ENCODE assay signal across 8 cellular contexts in the genomic region with DNA sequence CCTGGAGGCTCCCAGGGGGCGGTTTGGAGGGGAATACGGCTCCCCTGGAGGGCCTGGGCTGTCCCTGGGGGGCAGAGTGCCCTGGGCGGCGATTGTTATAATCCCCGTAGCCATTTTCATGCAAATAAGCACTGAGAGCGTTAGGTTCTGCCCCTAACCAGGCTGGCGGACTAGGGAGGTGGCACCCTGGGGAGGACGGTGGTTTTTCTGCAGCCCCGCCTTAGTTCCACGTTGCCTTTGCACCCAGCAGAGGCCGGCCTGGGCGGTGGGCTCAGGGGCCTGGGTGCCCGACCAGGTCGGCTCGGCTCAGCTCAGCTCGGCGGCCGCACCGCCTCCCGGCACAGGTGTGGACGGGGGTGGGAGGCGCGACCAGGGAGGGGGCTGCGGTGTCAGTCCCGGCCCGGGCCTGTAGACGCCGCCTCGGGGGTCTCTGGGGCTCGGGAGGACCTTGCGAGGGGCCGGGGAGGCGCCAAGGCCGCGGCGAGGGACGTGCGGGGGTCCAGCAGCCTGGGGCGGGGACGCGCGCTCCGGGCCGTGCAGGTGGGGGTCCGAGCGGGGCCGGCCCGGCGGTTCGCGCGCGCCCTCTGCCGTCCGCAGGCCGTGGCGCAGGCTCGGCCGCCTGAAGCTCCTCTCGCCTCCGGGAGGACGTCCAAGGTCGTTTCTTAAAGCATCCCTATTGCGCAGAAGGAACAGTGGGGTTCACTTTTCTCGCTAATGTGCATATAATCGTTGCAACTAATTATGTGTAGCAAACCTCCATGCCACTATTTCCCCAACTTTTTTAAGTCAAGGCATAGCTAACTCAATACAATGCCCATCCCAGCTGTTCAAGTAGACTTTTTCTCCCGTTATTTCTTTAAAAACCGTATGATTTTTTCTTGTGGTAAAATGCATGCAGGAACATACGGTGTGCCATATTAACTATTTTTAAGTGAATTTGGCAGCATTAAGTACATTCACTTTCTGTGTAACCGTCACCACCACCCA. TPM values are rescaled to one million over a fixed set of nuclear protein-coding genes. Genes with fewer than 3 reads are reported as not detected.
DNase-seq lines count a peak whose midpoint lies in the region; TF ChIP-seq lines count a peak whose summit lies in the region.

No MANE protein-coding gene starts in this region.

- H3K9me3 Mint-ChIP-seq in Calu3 (ENCODE audit: low read depth, unreplicated experiment): peaks cover 3% of the 10 kb centered on the region
- H3K9me3 Mint-ChIP-seq in activated naive CD4-positive, alpha-beta T cell treated with anti-CD3 and anti-CD28 coated beads, Interleukin-2, amount 10 ng/mL, durations not matched to agents 7 days and 5 days: peaks cover 8% of the 10 kb centered on the region

- H3K27ac Mint-ChIP-seq in Calu3 (ENCODE audit: unreplicated experiment): peak overlapping the region; percentile 65
- H3K27ac Mint-ChIP-seq in activated naive CD4-positive, alpha-beta T cell treated with anti-CD3 and anti-CD28 coated beads, Interleukin-2, amount 10 ng/mL, durations not matched to agents 7 days and 5 days: no peak overlapping the region

- TF ChIP-seq CTCF in Calu3 (IDR thresholded peaks at IDR 0.05; ENCODE audit: unreplicated experiment) (peak; percentile 81), HFF-Myc (IDR thresholded peaks at IDR 0.05; ENCODE audit: low read depth, low read length, missing control alignments) (peak; percentile 71)

- peaks cover 2% of the 10 kb centered on the region for H3K4me1 Mint-ChIP-seq in Calu3 (ENCODE audit: low read depth, unreplicated experiment)
- peaks cover 18% of the 10 kb centered on the region for H3K4me1 Mint-ChIP-seq in activated naive CD4-positive, alpha-beta T cell treated with anti-CD3 and anti-CD28 coated beads, Interleukin-2, amount 10 ng/mL, durations not matched to agents 7 days and 5 days

- H3K36me3 Mint-ChIP-seq in Calu3 (ENCODE audit: insufficient read depth, unreplicated experiment): peaks cover 41% of the 10 kb centered on the region
- H3K36me3 Mint-ChIP-seq in activated naive CD4-positive, alpha-beta T cell treated with anti-CD3 and anti-CD28 coated beads, Interleukin-2, amount 10 ng/mL, durations not matched to agents 7 days and 5 days: no peaks in the 10 kb centered on the region

- BruUV-seq in Calu3 (replicated peaks; lab: Mats Ljungman, UMichigan): no TSS peak

- H3K4me3 ChIP-seq in HFF-Myc (replicated peaks; ENCODE audit: low read depth, low read length): no peak overlapping the region

- intact Hi-C loops in Calu3 (cut with micrococcal nuclease; ENCODE audit: unreplicated experiment): loop anchor here (2.0 kb wide), 2 partner anchors 20 to 28 kb away; no protein-coding TSS in a partner anchor

- CTCF ChIA-PET in Calu3 (lab: Charles Lee): interaction anchor here (0.7 to 3.0 kb wide), 14 partner anchors 8 to 426 kb away, joined by 3 to 92 read pairs (median 4); no protein-coding TSS in a partner anchor
- CTCF ChIA-PET in activated naive CD4-positive, alpha-beta T cell treated with anti-CD3 and anti-CD28 coated beads, Interleukin-2, amount 10 ng/mL, durations not matched to agents 7 days and 5 days (lab: Charles Lee): interaction anchor here (0.6 to 4.3 kb wide), 24 partner anchors 9 to 461 kb away, joined by 3 to 51 read pairs (median 6); a partner anchor contains a TSS

- H3K27me3 Mint-ChIP-seq in Calu3 (ENCODE audit: unreplicated experiment): no peaks in the 10 kb centered on the region
- peaks cover 61% of the 10 kb centered on the region for H3K27me3 Mint-ChIP-seq in activated naive CD4-positive, alpha-beta T cell treated with anti-CD3 and anti-CD28 coated beads, Interleukin-2, amount 10 ng/mL, durations not matched to agents 7 days and 5 days

- H3K4me3 Mint-ChIP-seq in Calu3 (ENCODE audit: low read depth, unreplicated experiment): peak overlapping the region; percentile 77
- peak overlapping the region; percentile 26 for H3K4me3 Mint-ChIP-seq in activated naive CD4-positive, alpha-beta T cell treated with anti-CD3 and anti-CD28 coated beads, Interleukin-2, amount 10 ng/mL, durations not matched to agents 7 days and 5 days

- DNase-seq in Calu3: peak; percentile 72
- DNase-seq in HFF-Myc (ENCODE audit: extremely low read depth, low read depth): no peak
- DNase-seq in activated naive CD4-positive, alpha-beta T cell treated with anti-CD3 and anti-CD28 coated beads, Interleukin-2, amount 10 ng/mL, durations not matched to agents 7 days and 5 days: peak; percentile 63
- peak; percentile 77 for DNase-seq in germinal center (ENCODE audit: low spot score)
- DNase-seq in nucleus accumbens (lab: John Stamatoyannopoulos, UW): peak in 29 of 56 donors; percentile 29 to 78 (median 47)
- DNase-seq in NK-92 treated with Interleukin-12 subunit alpha and Interleukin-12 subunit beta, amount 100 ng/mL, for 24 hours (lab: John Stamatoyannopoulos, UW): no peak
- DNase-seq in cortex of kidney (lab: John Stamatoyannopoulos, UW): no peak

TF ChIP-seq in PFSK-1, 5 proteins besides CTCF, POLR2A, EP300 and RAD21:
- TF ChIP-seq FOXP2 (optimal IDR thresholded peaks at IDR 0.05; ENCODE audit: borderline replicate concordance, extremely low read depth, extremely low read length, insufficient read depth) (peak; percentile 57), POLR2AphosphoS5 (IDR thresholded peaks at IDR 0.05; ENCODE audit: low read depth, low read length) (no peak), TAF1 (IDR thresholded peaks at IDR 0.05; ENCODE audit: borderline replicate concordance, insufficient read depth, low read length) (no peak), SIN3A (IDR thresholded peaks at IDR 0.05; ENCODE audit: borderline replicate concordance, insufficient read depth, low read length) (no peak)
- TF ChIP-seq, protein P1, sequence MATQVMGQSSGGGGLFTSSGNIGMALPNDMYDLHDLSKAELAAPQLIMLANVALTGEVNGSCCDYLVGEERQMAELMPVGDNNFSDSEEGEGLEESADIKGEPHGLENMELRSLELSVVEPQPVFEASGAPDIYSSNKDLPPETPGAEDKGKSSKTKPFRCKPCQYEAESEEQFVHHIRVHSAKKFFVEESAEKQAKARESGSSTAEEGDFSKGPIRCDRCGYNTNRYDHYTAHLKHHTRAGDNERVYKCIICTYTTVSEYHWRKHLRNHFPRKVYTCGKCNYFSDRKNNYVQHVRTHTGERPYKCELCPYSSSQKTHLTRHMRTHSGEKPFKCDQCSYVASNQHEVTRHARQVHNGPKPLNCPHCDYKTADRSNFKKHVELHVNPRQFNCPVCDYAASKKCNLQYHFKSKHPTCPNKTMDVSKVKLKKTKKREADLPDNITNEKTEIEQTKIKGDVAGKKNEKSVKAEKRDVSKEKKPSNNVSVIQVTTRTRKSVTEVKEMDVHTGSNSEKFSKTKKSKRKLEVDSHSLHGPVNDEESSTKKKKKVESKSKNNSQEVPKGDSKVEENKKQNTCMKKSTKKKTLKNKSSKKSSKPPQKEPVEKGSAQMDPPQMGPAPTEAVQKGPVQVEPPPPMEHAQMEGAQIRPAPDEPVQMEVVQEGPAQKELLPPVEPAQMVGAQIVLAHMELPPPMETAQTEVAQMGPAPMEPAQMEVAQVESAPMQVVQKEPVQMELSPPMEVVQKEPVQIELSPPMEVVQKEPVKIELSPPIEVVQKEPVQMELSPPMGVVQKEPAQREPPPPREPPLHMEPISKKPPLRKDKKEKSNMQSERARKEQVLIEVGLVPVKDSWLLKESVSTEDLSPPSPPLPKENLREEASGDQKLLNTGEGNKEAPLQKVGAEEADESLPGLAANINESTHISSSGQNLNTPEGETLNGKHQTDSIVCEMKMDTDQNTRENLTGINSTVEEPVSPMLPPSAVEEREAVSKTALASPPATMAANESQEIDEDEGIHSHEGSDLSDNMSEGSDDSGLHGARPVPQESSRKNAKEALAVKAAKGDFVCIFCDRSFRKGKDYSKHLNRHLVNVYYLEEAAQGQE (IDR thresholded peaks at IDR 0.05; ENCODE audit: insufficient read depth in 1 of 2, low read depth in 2 of 2, low read length in 2 of 2): no peak

RNA-seq across cellular contexts. Expression of a gene that starts 2.5 kb away (rescaled TPM):
- 12.1 and 14.0 TPM in 2 replicates for total RNA-seq in Calu3 (2022)
- polyA plus RNA-seq in PFSK-1 (2012; ENCODE audit: insufficient read length, low read depth): 3.8 TPM

RNA-seq across cellular contexts. Expression of a gene that starts 10.5 kb away (rescaled TPM):
- total RNA-seq in Calu3 (2022): not detected in 2 replicates
- polyA plus RNA-seq in PFSK-1 (2012; ENCODE audit: insufficient read length, low read depth): not detected

RNA-seq across cellular contexts. Expression of a gene that starts 23.5 kb away (rescaled TPM):
- not detected in 2 replicates for total RNA-seq in Calu3 (2022)
- not detected for polyA plus RNA-seq in PFSK-1 (2012; ENCODE audit: insufficient read length, low read depth)

RNA-seq across cellular contexts. Expression of a gene that starts 33.7 kb away (rescaled TPM):
- not detected in 2 replicates for total RNA-seq in Calu3 (2022)
- not detected for polyA plus RNA-seq in PFSK-1 (2012; ENCODE audit: insufficient read length, low read depth)

RNA-seq across cellular contexts. Expression of a gene that starts 47.4 kb away (rescaled TPM):
- total RNA-seq in Calu3 (2022): not detected in 2 replicates
- not detected for polyA plus RNA-seq in PFSK-1 (2012; ENCODE audit: insufficient read length, low read depth)

Comparison
In these comparisons a context has a peak if more than half of its experiments do, and no peak if none do; other contexts are left out.
1. DNase-seq: peak in Calu3 (single experiment), activated naive CD4-positive, alpha-beta T cell treated with anti-CD3 and anti-CD28 coated beads, Interleukin-2, amount 10 ng/mL, durations not matched to agents 7 days and 5 days (single experiment), germinal center (single experiment) and nucleus accumbens (29 of 56); none in HFF-Myc (single experiment), NK-92 treated with Interleukin-12 subunit alpha and Interleukin-12 subunit beta, amount 100 ng/mL, for 24 hours (single experiment) and cortex of kidney (single experiment).